In the genomic region with DNA sequence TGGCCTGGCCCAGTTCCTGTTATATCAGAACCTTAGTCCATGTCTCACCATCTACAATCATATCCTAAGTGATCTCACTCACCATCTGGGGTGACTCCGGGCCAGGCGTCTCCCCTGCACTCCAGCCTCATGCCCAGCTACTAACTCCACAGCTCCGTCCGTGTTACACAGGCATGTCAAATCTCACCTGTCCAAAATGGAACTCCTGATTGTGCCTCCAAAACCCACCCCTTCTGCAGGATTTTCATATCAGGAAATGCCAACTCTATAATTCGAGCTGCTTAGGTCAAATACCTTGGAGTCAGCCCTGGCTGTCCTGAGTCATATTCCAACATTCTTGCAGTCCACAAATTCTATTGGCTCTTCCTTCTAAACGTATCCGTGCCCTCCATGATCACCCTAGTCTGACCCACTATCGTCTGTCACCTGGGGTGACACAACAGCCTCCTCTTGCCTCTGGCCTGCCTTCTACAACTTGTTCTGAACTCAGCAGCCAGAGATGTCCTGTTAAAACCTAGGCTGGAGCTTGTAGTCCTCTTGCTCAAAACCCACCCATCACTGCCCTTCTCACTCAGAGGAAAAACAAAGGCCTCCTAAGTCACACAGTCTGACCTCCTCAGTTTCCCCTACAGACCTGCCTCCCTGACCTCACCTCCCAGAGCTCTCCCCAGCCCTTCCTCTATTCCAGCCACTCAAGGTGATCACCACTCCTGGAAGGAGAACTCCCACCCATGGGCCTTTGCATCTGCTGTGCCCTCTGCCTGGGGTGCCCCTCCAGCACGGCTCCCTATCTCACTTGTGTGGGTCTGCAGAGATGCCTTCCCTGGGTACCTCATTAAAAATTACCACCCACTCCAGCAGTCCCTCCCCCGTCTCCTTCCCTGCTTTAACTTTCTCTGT, we compare ENCODE assay signal across 11 cellular contexts.
DNase-seq lines count a peak whose midpoint lies in the region; TF ChIP-seq lines count a peak whose summit lies in the region.
"Had no signal": no experiment of that assay in that cellular context is flagged by ENCODE, and none has a peak within 500 bp of the region (broad histone marks: within the 10 kb centered on the region; RNA-seq: fewer than 3 reads in every experiment).

No MANE protein-coding gene starts in this region.

- H3K36me3 ChIP-seq in kidney epithelial cell (ENCODE audit: control insufficient read depth, insufficient read depth, low read length): no peaks in the 10 kb centered on the region
- H3K36me3 ChIP-seq: HAP-1, heart left ventricle had no signal

- H3K36me3 Mint-ChIP-seq in type B pancreatic cell: no peaks in the 10 kb centered on the region

- H3K4me3 Mint-ChIP-seq in type B pancreatic cell: no peak overlapping the region
- H3K4me3 Mint-ChIP-seq: stimulated activated naive CD8-positive, alpha-beta T cell treated with anti-CD3 and anti-CD28 coated beads, Interleukin-15, Interleukin-2, amounts not matched to agents 100 ng/mL and 50 ng/mL, for 24 hours had no signal

- H3K27me3 ChIP-seq in kidney epithelial cell (ENCODE audit: control insufficient read depth, insufficient read depth, low read length): no peaks in the 10 kb centered on the region
- H3K27me3 ChIP-seq: heart left ventricle had no signal

- H3K4me1 Mint-ChIP-seq in type B pancreatic cell (ENCODE audit: unreplicated experiment): peaks cover 19% of the 10 kb centered on the region

- no peak for TF ChIP-seq CTCF in kidney epithelial cell (IDR thresholded peaks at IDR 0.05; ENCODE audit: insufficient read depth, low read length, poor library complexity, severe bottlenecking)
- no peak for TF ChIP-seq CTCF in type B pancreatic cell (conservative IDR thresholded peaks at IDR 0.05)

- H3K27me3 Mint-ChIP-seq in type B pancreatic cell: peaks cover 37% of the 10 kb centered on the region

- no peaks in the 10 kb centered on the region for H3K9me3 Mint-ChIP-seq in type B pancreatic cell
- H3K9me3 Mint-ChIP-seq: stimulated activated naive CD8-positive, alpha-beta T cell treated with anti-CD3 and anti-CD28 coated beads, Interleukin-15, Interleukin-2, amounts not matched to agents 100 ng/mL and 50 ng/mL, for 24 hours had no signal

- H3K27ac Mint-ChIP-seq in type B pancreatic cell: no peak overlapping the region
- H3K27ac Mint-ChIP-seq: stimulated activated naive CD8-positive, alpha-beta T cell treated with anti-CD3 and anti-CD28 coated beads, Interleukin-15, Interleukin-2, amounts not matched to agents 100 ng/mL and 50 ng/mL, for 24 hours had no signal

- no peak overlapping the region for H3K4me3 ChIP-seq in kidney epithelial cell (ENCODE audit: low read depth, low read length)
- H3K4me3 ChIP-seq: HAP-1, heart left ventricle had no signal

- DNase-seq in HS-5 (ENCODE audit: low read depth) (peak; percentile 66), astrocyte of the hippocampus (ENCODE audit: low read depth, low spot score) (peak; percentile 67), kidney epithelial cell (ENCODE audit: low read depth) (peak; percentile 75), type B pancreatic cell (ENCODE audit: extremely low spot score, unreplicated experiment) (peak; percentile 52), NCI-H1417 (lab: John Stamatoyannopoulos, UW) (no peak), cortex of kidney (lab: John Stamatoyannopoulos, UW) (no peak)
- no peak for DNase-seq in activated CD4-positive, alpha-beta T cell treated with anti-CD3 and anti-CD28 coated beads, Interleukin-2, amount 50 U/mL, for 48 hours
- DNase-seq: activated CD8-positive, alpha-beta memory T cell treated with anti-CD3 and anti-CD28 coated beads for 24 hours; heart left ventricle had no signal

Comparison
In these comparisons a context has a peak if more than half of its experiments do, and no peak if none do; other contexts are left out.
1. DNase-seq: peak in HS-5 (single experiment), astrocyte of the hippocampus (single experiment), kidney epithelial cell (single experiment) and type B pancreatic cell (single experiment); none in NCI-H1417 (0 of 3), cortex of kidney (single experiment) and activated CD4-positive, alpha-beta T cell treated with anti-CD3 and anti-CD28 coated beads, Interleukin-2, amount 50 U/mL, for 48 hours (0 of 2).